In genomic region chr7:45000096-45001032, GRCh38 we compare ENCODE assay signal across 8 cellular contexts. TPM values are rescaled to one million over a fixed set of nuclear protein-coding genes. Genes with fewer than 3 reads are reported as not detected.
DNase-seq lines count a peak whose midpoint lies in the region; ATAC-seq, FAIRE-seq and TF ChIP-seq lines count a peak whose summit lies in the region.

TSS of gene CCM2 (plus strand) at chr7:45000201. CDS start at chr7:45000334, 133 bp downstream.

- ATAC-seq in DND-41 (ENCODE audit: insufficient read depth, low read depth), result no peak
- peak; percentile 3 for ATAC-seq in GM21737 (IDR thresholded peaks at IDR 0.05; ENCODE audit: unreplicated experiment)

- H3K27ac ChIP-seq in DND-41 (ENCODE audit: low read length) (peak within 1 kb of the TSS; percentile 92), keratinocyte (ENCODE audit: control insufficient read depth, insufficient read depth, low read length) (peak within 1 kb of the TSS; percentile 84), spleen (peak within 1 kb of the TSS; percentile 84 to 96 (median 88))

- 0 to 3% (median 1%) methylated on average over 13 to 74 of the region's 77 CpGs for WGBS in spleen, 5 donors

- H3K27me3 ChIP-seq in DND-41 (ENCODE audit: insufficient read depth, low read length, poor library complexity) (no peaks in the 10 kb centered on the region), NT2/D1 (ENCODE audit: insufficient read depth, insufficient read length) (no peaks in the 10 kb centered on the region), keratinocyte (ENCODE audit: control insufficient read depth, extremely low read depth, insufficient read depth, low read length) (no peaks in the 10 kb centered on the region), spleen (replicated peaks in 1 of 7) (no peaks in the 10 kb centered on the region)

- peak in 1 of 3 donors; percentile 30 for TF ChIP-seq POLR2A in spleen (IDR thresholded peaks at IDR 0.05)

- H3K9ac ChIP-seq in DND-41 (ENCODE audit: low read depth, low read length) (peak within 1 kb of the TSS; percentile 87), NT2/D1 (ENCODE audit: insufficient read length, low read depth) (peak within 1 kb of the TSS; percentile 98), keratinocyte (ENCODE audit: control insufficient read depth, extremely low read depth, insufficient read depth, low read length) (peak within 1 kb of the TSS; percentile 87)

- H3K4me3 ChIP-seq in DND-41 (ENCODE audit: low read depth in 1 of 2, low read length in 2 of 2) (peak within 1 kb of the TSS; percentile 93 to 94), NT2/D1 (ENCODE audit: insufficient read length, low read depth) (peak within 1 kb of the TSS; percentile 91), cardiac fibroblast (replicated peaks in 1 of 2; ENCODE audit: low read depth in 2 of 2, low read length in 2 of 2) (peak within 1 kb of the TSS; percentile 57 to 75), keratinocyte (ENCODE audit: control insufficient read depth in 2 of 3, extremely low read depth in 1 of 3, insufficient read depth in 2 of 3, low read depth in 1 of 3, low read length in 3 of 3) (peak within 1 kb of the TSS; percentile 81 to 92 (median 87)), spleen (peak within 1 kb of the TSS; percentile 57 to 84 (median 74))

- peaks cover 52% of the 10 kb centered on the region for H3K79me2 ChIP-seq in DND-41 (ENCODE audit: insufficient read depth, low read length)
- peaks cover 40% of the 10 kb centered on the region for H3K79me2 ChIP-seq in keratinocyte (ENCODE audit: control insufficient read depth, insufficient read depth, low read length)

- H4K20me1 ChIP-seq in DND-41 (ENCODE audit: insufficient read depth, low read length) (peaks cover 23% of the 10 kb centered on the region), keratinocyte (ENCODE audit: control insufficient read depth, extremely low read depth, insufficient read depth, low read length) (no peaks in the 10 kb centered on the region)

- H3K4me2 ChIP-seq in DND-41 (ENCODE audit: insufficient read depth, low read length), result peak within 1 kb of the TSS; percentile 92
- peak within 1 kb of the TSS; percentile 88 for H3K4me2 ChIP-seq in keratinocyte (ENCODE audit: control insufficient read depth, extremely low read depth, insufficient read depth, low read depth, low read length)

- H3K36me3 ChIP-seq in DND-41 (ENCODE audit: insufficient read depth, low read length), result peaks cover 6% of the 10 kb centered on the region
- peaks cover 6% of the 10 kb centered on the region for H3K36me3 ChIP-seq in NT2/D1 (ENCODE audit: insufficient read depth, insufficient read length, low read length)
- H3K36me3 ChIP-seq in keratinocyte (ENCODE audit: control insufficient read depth in 2 of 2, extremely low read depth in 1 of 2, insufficient read depth in 2 of 2, low read length in 2 of 2), result peaks cover 1 to 6% of the 10 kb centered on the region in 2 experiments
- peaks cover 0 to 6% (median 0%) of the 10 kb centered on the region in 6 donors for H3K36me3 ChIP-seq in spleen

- H2AFZ ChIP-seq in DND-41 (ENCODE audit: low read depth, low read length) (peak within 1 kb of the TSS; percentile 89), keratinocyte (ENCODE audit: control insufficient read depth, low read length) (peak within 1 kb of the TSS; percentile 98)

- intact Hi-C loops in spleen (cut with DNase I; ENCODE audit: low total_unique reads), result loop anchor here (10.0 kb wide), 1 partner anchor 114 kb away; the partner anchor contains the start of gene TBRG4

- no peak for FAIRE-seq in keratinocyte (lab: Jason Lieb, UNC)

- H3K9me3 ChIP-seq in DND-41 (ENCODE audit: insufficient read depth, low read length, severe bottlenecking), result no peaks in the 10 kb centered on the region
- H3K9me3 ChIP-seq in NT2/D1 (ENCODE audit: insufficient read depth, low read length), result no peaks in the 10 kb centered on the region
- H3K9me3 ChIP-seq in keratinocyte (ENCODE audit: control insufficient read depth, low read depth, low read length), result no peaks in the 10 kb centered on the region
- H3K9me3 ChIP-seq in spleen, result no peaks in the 10 kb centered on the region

- DNase-seq in DND-41 (no peak), NT2/D1 (ENCODE audit: low read depth, low spot score) (no peak), cardiac fibroblast (ENCODE audit: low read depth in 2 of 2) (peak; percentile 39 to 68), keratinocyte (ENCODE audit: low read depth, low spot score) (no peak), spleen (peak; percentile 95), DMS153 treated with DMSO at 0.1 percent for 48 hours (lab: John Stamatoyannopoulos, UW; ENCODE audit: unreplicated experiment) (no peak)
- no peak for DNase-seq in activated effector memory CD4-positive, alpha-beta T cell treated with anti-CD3 and anti-CD28 coated beads, Interleukin-2, amount 50 U/mL, for 16 hours

- no peaks in the 10 kb centered on the region for H3K9me1 ChIP-seq in keratinocyte (ENCODE audit: control insufficient read depth, extremely low read depth, insufficient read depth, low read length)

- dilution Hi-C loops in keratinocyte (cut with MboI; ENCODE audit: extremely low pct_ligation_motif_present, low sequenced_read_pairs), result no loop called here

- H3K4me1 ChIP-seq in DND-41 (ENCODE audit: insufficient read depth, low read length) (peaks cover 37% of the 10 kb centered on the region), NT2/D1 (ENCODE audit: insufficient read depth, insufficient read length) (no peaks in the 10 kb centered on the region), keratinocyte (ENCODE audit: control insufficient read depth, extremely low read depth, insufficient read depth, low read length) (peaks cover 23% of the 10 kb centered on the region), spleen (peaks cover 15 to 80% (median 43%) of the 10 kb centered on the region in 6 donors)

- no peak for TF ChIP-seq CTCF in DND-41 (IDR thresholded peaks at IDR 0.05; ENCODE audit: borderline replicate concordance, extremely low read depth, low read length, poor library complexity, severe bottlenecking)
- TF ChIP-seq CTCF in cardiac fibroblast (IDR thresholded peaks at IDR 0.05; ENCODE audit: low read depth, low read length), result no peak
- TF ChIP-seq CTCF in keratinocyte (optimal IDR thresholded peaks at IDR 0.05 in 1 of 3, IDR thresholded peaks at IDR 0.05 in 1 of 3, conservative IDR thresholded peaks at IDR 0.05 in 1 of 3; ENCODE audit: extremely low read depth in 1 of 3, insufficient read depth in 2 of 3, low read length in 3 of 3), result no peak
- no peak for TF ChIP-seq CTCF in spleen (IDR thresholded peaks at IDR 0.05 in 8 of 11, conservative IDR thresholded peaks at IDR 0.05 in 3 of 11)

RNA-seq across cellular contexts. Expression of gene CCM2, which starts in this region (rescaled TPM):
- polyA plus RNA-seq in keratinocyte (44.8 to 70.0 TPM (median 57.5 TPM) in 3 replicates), spleen (100 to 1,000 TPM in 2 of 3 donors, 10 to 100 TPM in 1; 80.8 to 108 (median 107) TPM)
- polyA plus RNA-seq in keratinocyte (2011; ENCODE audit: low read depth), result 31.5 TPM
- polyA plus RNA-seq in keratinocyte (2011; cell fraction: cytosol; rRNA removed), result 58.8 and 93.0 TPM in 2 replicates
- 62.5 and 88.4 TPM in 2 replicates for polyA plus RNA-seq in keratinocyte (2011; cell fraction: nucleus; rRNA removed)
- 31.8 and 69.4 TPM in 2 replicates for polyA plus RNA-seq in keratinocyte (2012; ENCODE audit: low replicate concordance)
- polyA minus RNA-seq in keratinocyte, result 60.1 to 222 TPM (median 81.8 TPM) in 3 replicates
- 93.0 TPM for polyA minus RNA-seq in keratinocyte (2011; cell fraction: cytosol; rRNA and poly(A)+ RNA removed)
- 33.3 and 46.5 TPM in 2 replicates for polyA minus RNA-seq in keratinocyte (2011; cell fraction: nucleus; rRNA and poly(A)+ RNA removed)
- total RNA-seq in spleen, result 10 to 100 TPM; 67.8 to 94.2 (median 80.9) TPM

Comparison
In these comparisons a context has a peak if more than half of its experiments do, and no peak if none do; other contexts are left out.
1. DNase-seq: peak in cardiac fibroblast (2 of 2) and spleen (single experiment); none in DND-41 (single experiment), NT2/D1 (single experiment), keratinocyte (single experiment), DMS153 treated with DMSO at 0.1 percent for 48 hours (single experiment) and activated effector memory CD4-positive, alpha-beta T cell treated with anti-CD3 and anti-CD28 coated beads, Interleukin-2, amount 50 U/mL, for 16 hours (single experiment).
2. Peak in every context shown above with its lines, with median percentiles within 50 percentile points of each other: H3K27ac ChIP-seq, H3K4me3 ChIP-seq and H3K9ac ChIP-seq.